ENCODE assay signal across 14 cellular contexts in genomic region chr14:30195946-30196345, GRCh38.
A peak's percentile ranks its signal among the peaks of the same experiment; 100 is the strongest.
DNase-seq lines count a peak whose midpoint lies in the region; ATAC-seq and TF ChIP-seq lines count a peak whose summit lies in the region.
"Had no signal": no experiment of that assay in that cellular context is flagged by ENCODE, and none has a peak within 500 bp of the region (broad histone marks: within the 10 kb centered on the region; RNA-seq: fewer than 3 reads in every experiment).

No MANE protein-coding gene starts in this region.

- CTCF ChIA-PET in SK-N-SH (lab: Yijun Ruan, JAX), result interaction anchor here (1.8 kb wide), 1 partner anchor 19 kb away, joined by 6 read pairs; no protein-coding TSS in a partner anchor

- no peaks in the 10 kb centered on the region for H3K9me2 ChIP-seq in SK-N-SH

- TF ChIP-seq EP300 in SK-N-SH (IDR thresholded peaks at IDR 0.05; ENCODE audit: borderline replicate concordance in 1 of 2, low read depth in 1 of 2, low read length in 1 of 2), result no peak

- H3K36me3 ChIP-seq in SK-N-SH (replicated peaks in 1 of 2; ENCODE audit: control insufficient read depth in 1 of 2, insufficient read depth in 2 of 2, low read length in 1 of 2), result no peaks in the 10 kb centered on the region
- no peaks in the 10 kb centered on the region for H3K36me3 ChIP-seq in aorta (ENCODE audit: control insufficient read depth in 1 of 2, insufficient read depth in 2 of 2, low read length in 1 of 2)
- H3K36me3 ChIP-seq: thyroid gland had no signal

- POLR2A ChIA-PET in SK-N-SH (lab: Yijun Ruan, JAX), result no interaction called here

- no peaks in the 10 kb centered on the region for H3K79me2 ChIP-seq in SK-N-SH (ENCODE audit: insufficient read depth)

- H3K9me3 ChIP-seq in SK-N-SH (no peaks in the 10 kb centered on the region), aorta (ENCODE audit: control insufficient read depth, low read length) (no peaks in the 10 kb centered on the region)
- H3K9me3 ChIP-seq: body of pancreas, thyroid gland had no signal

- H3K4me2 ChIP-seq in SK-N-SH, result 0 out of 2 replicates have a peak overlapping the region, but pooled peaks have one; percentile 2

- H3K4me1 ChIP-seq in SK-N-SH (ENCODE audit: control insufficient read depth in 1 of 2, insufficient read depth in 2 of 2, low read depth in 1 of 2, low read length in 1 of 2), result peaks cover 0 to 28% of the 10 kb centered on the region in 2 experiments; a peak in 3 of 4 replicates
- H3K4me1 ChIP-seq in aorta (ENCODE audit: control insufficient read depth in 1 of 2, insufficient read depth in 2 of 2, low read length in 2 of 2), result peaks cover 2 to 3% of the 10 kb centered on the region in 2 donors
- H3K4me1 ChIP-seq: thyroid gland had no signal

- H3F3A ChIP-seq in SK-N-SH (replicated peaks; ENCODE audit: insufficient read depth), result peaks cover 28% of the 10 kb centered on the region

- H3K4me3 ChIP-seq in SK-N-SH (ENCODE audit: low read depth in 2 of 2, low read length in 1 of 2) (no peak overlapping the region), aorta (ENCODE audit: low read length in 2 of 2) (no peak overlapping the region)
- H3K4me3 ChIP-seq: body of pancreas, dorsolateral prefrontal cortex, thyroid gland had no signal

- H4K20me1 ChIP-seq in SK-N-SH (ENCODE audit: insufficient read depth), result no peaks in the 10 kb centered on the region

- ATAC-seq in SK-N-SH treated with all-trans-retinoic acid at 6 μM for 48 hours (no peak), aorta (ENCODE audit: low FRiP score) (no peak), GM21737 (IDR thresholded peaks at IDR 0.05; ENCODE audit: unreplicated experiment) (no peak), HG02798 (IDR thresholded peaks at IDR 0.05; ENCODE audit: poor library complexity, unreplicated experiment) (no peak)
- ATAC-seq: activated CD8-positive, alpha-beta T cell treated with anti-CD3 and anti-CD28 coated beads for 36 hours; body of pancreas; naive thymus-derived CD8-positive, alpha-beta T cell had no signal

- no peak for TF ChIP-seq RAD21 in SK-N-SH (IDR thresholded peaks at IDR 0.05; ENCODE audit: low read length)

- H3K27ac ChIP-seq in SK-N-SH (ENCODE audit: low read depth in 2 of 2, low read length in 1 of 2) (peak overlapping the region in 1 of 2 experiments; percentile 64; a peak in 2 of 4 replicates), aorta (ENCODE audit: low read depth in 1 of 2, low read length in 2 of 2) (peak overlapping the region; percentile 71 to 98)
- H3K27ac ChIP-seq: body of pancreas, thyroid gland had no signal

- H3K27me3 ChIP-seq in SK-N-SH (ENCODE audit: insufficient read depth), result no peaks in the 10 kb centered on the region
- H3K27me3 ChIP-seq in aorta (ENCODE audit: control insufficient read depth in 1 of 2, insufficient read depth in 2 of 2, low read length in 1 of 2), result no peaks in the 10 kb centered on the region
- H3K27me3 ChIP-seq: body of pancreas, dorsolateral prefrontal cortex, thyroid gland had no signal

- 21% methylated on average over 3 of the region's 3 CpGs for WGBS in SK-N-SH (ENCODE audit: low lambda C conversion rate)
- WGBS in aorta, 2 donors, result 19 to 22% methylated on average over 3 of the region's 3 CpGs

- TF ChIP-seq CTCF in SK-N-SH (IDR thresholded peaks at IDR 0.05), result no peak

- DNase-seq in SK-N-SH (no peak), RPMI7951 (ENCODE audit: low read depth) (peak; percentile 18), fibroblast of peridontal ligament (ENCODE audit: extremely low read depth) (peak; percentile 75), aorta (no peak), NCI-H345 treated with DMSO at 0.1 percent for 48 hours (lab: John Stamatoyannopoulos, UW; ENCODE audit: unreplicated experiment) (no peak)
- DNase-seq: activated CD8-positive, alpha-beta T cell treated with anti-CD3 and anti-CD28 coated beads for 36 hours; body of pancreas; dorsolateral prefrontal cortex; naive thymus-derived CD8-positive, alpha-beta T cell; stimulated activated CD4-positive, alpha-beta T cell treated with anti-CD3 and anti-CD28 coated beads, Interleukin-2, amount 100 ng/mL, for 48 hours; thyroid gland had no signal

- intact Hi-C loops in aorta (cut with DNase I), result loop anchor here (2.0 to 10.0 kb wide), 3 partner anchors 29 to 271 kb away; partner anchors contain the start of gene PRKD1 (in 1 of the 2)

- no peak overlapping the region for H2AFZ ChIP-seq in SK-N-SH (ENCODE audit: low read depth)

- no peak overlapping the region for H3K9ac ChIP-seq in SK-N-SH

TF ChIP-seq in SK-N-SH, 30 proteins besides CTCF, POLR2A, EP300 and RAD21:
- TF ChIP-seq RFX5 (IDR thresholded peaks at IDR 0.05; ENCODE audit: low read length) (no peak), PBX3 (IDR thresholded peaks at IDR 0.05) (no peak), NFIC (IDR thresholded peaks at IDR 0.05; ENCODE audit: borderline replicate concordance) (no peak)

TF ChIP-seq in SK-N-SH treated with all-trans-retinoic acid at 6 μM for 48 hours, 23 proteins besides CTCF, POLR2A, EP300 and RAD21:
- no peak for TF ChIP-seq PATZ1 (CRISPR knock-in tag; IDR thresholded peaks at IDR 0.05; ENCODE audit: borderline replicate concordance)
- TF ChIP-seq ZNF565 (CRISPR knock-in tag; conservative IDR thresholded peaks at IDR 0.05; ENCODE audit: low read depth), result no peak
- no peak for TF ChIP-seq TCF4 (CRISPR knock-in tag; IDR thresholded peaks at IDR 0.05; ENCODE audit: borderline replicate concordance)
- no peak for TF ChIP-seq CSDC2 (CRISPR knock-in tag; IDR thresholded peaks at IDR 0.05)
- no peak for TF ChIP-seq BACH2 (CRISPR knock-in tag; IDR thresholded peaks at IDR 0.05; ENCODE audit: borderline replicate concordance)
- no peak for TF ChIP-seq TSHZ2 (CRISPR knock-in tag; IDR thresholded peaks at IDR 0.05)
- no peak for TF ChIP-seq CREB5 (CRISPR knock-in tag; IDR thresholded peaks at IDR 0.05; ENCODE audit: low read depth)
- TF ChIP-seq GLIS3 (CRISPR knock-in tag; IDR thresholded peaks at IDR 0.05), result no peak

Comparison
In these comparisons a context has a peak if more than half of its experiments do, and no peak if none do; other contexts are left out.
1. DNase-seq: peak in RPMI7951 (single experiment) and fibroblast of peridontal ligament (single experiment); none in SK-N-SH (single experiment), aorta (0 of 2) and NCI-H345 treated with DMSO at 0.1 percent for 48 hours (single experiment).